ENCODE assay signal across 12 cellular contexts in the genomic region with DNA sequence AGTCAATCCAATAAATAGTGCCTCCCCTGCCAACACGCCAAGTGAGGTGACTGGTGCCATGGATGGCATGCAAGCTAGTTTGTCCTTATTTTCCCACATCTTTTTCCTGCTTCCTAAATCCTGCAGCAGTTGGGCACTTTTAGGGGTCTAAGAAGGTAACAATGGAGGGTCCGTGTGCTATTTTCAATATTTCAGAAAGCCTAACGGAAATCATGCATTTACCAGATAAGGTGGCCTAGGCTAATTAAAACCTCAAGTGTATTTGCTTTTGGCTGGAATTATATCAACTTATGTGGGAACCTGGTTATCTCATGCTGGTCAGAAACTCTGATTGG. TPM values are rescaled to one million over a fixed set of nuclear protein-coding genes. Genes with fewer than 3 reads are reported as not detected.
DNase-seq lines count a peak whose midpoint lies in the region; ATAC-seq lines count a peak whose summit lies in the region.
"Had no signal": no experiment of that assay in that cellular context is flagged by ENCODE, and none has a peak within 500 bp of the region (broad histone marks: within the 10 kb centered on the region; RNA-seq: fewer than 3 reads in every experiment).

No MANE protein-coding gene starts in this region.

- H3K27ac Mint-ChIP-seq in activated naive CD4-positive, alpha-beta T cell treated with anti-CD3 and anti-CD28 coated beads for 36 hours: peak overlapping the region; percentile 96
- H3K27ac Mint-ChIP-seq in activated T-helper 2 cell treated with anti-CD3 and anti-CD28 coated beads, Interferon-gamma antibody, Interleukin-2, Interleukin-4, amounts not matched to agents 10 μg/mL and 5 μg/mL and 100 μg/mL, durations not matched to agents 14 hours and 24 hours and 36 hours: peak overlapping the region; percentile 62
- H3K27ac Mint-ChIP-seq: endodermal cell had no signal

- H3K79me1 ChIP-seq in mesenchymal stem cell (replicated peaks; ENCODE audit: low read length, poor library complexity, severe bottlenecking): peaks cover 24% of the 10 kb centered on the region

- no peak for DNase-seq in activated naive CD4-positive, alpha-beta T cell treated with anti-CD3 and anti-CD28 coated beads for 36 hours
- DNase-seq in activated naive CD4-positive, alpha-beta T cell treated with anti-CD3 and anti-CD28 coated beads, Interleukin-2, amount 50 U/mL, for 16 hours: no peak
- DNase-seq in activated T-helper 2 cell treated with anti-CD3 and anti-CD28 coated beads, Interferon-gamma antibody, Interleukin-2, Interleukin-4, amounts not matched to agents 10 μg/mL and 5 μg/mL and 100 μg/mL, durations not matched to agents 14 hours and 24 hours and 36 hours (ENCODE audit: low spot score): no peak
- DNase-seq in mesenchymal stem cell: no peak
- no peak for DNase-seq in GM19238 (ENCODE audit: insufficient read length, low spot score)
- no peak for DNase-seq in SKM-1 (lab: John Stamatoyannopoulos, UW; ENCODE audit: unreplicated experiment)
- DNase-seq: NCI-H2171 treated with DMSO at 0.1 percent for 48 hours; stimulated activated CD8-positive, alpha-beta memory T cell treated with anti-CD3 and anti-CD28 coated beads, Interleukin-4, amount 100 ng/mL, for 48 hours had no signal

- no peaks in the 10 kb centered on the region for H3K9me3 ChIP-seq in mesenchymal stem cell (ENCODE audit: control insufficient read depth, low read length)
- H3K9me3 ChIP-seq in thymus (ENCODE audit: control insufficient read depth): no peaks in the 10 kb centered on the region

- ATAC-seq in HG03354 (IDR thresholded peaks at IDR 0.05; ENCODE audit: poor library complexity, severe bottlenecking, unreplicated experiment): no peak

- H3K27ac ChIP-seq in mesenchymal stem cell (ENCODE audit: low read length, poor library complexity, severe bottlenecking) (no peak overlapping the region), thymus (ENCODE audit: low read depth) (peak overlapping the region; percentile 88)

- no peak overlapping the region for H3K4me2 ChIP-seq in mesenchymal stem cell (ENCODE audit: low read length, poor library complexity, severe bottlenecking)

- no peak overlapping the region for H3K4me3 Mint-ChIP-seq in activated naive CD4-positive, alpha-beta T cell treated with anti-CD3 and anti-CD28 coated beads for 36 hours
- no peak overlapping the region for H3K4me3 Mint-ChIP-seq in activated T-helper 2 cell treated with anti-CD3 and anti-CD28 coated beads, Interferon-gamma antibody, Interleukin-2, Interleukin-4, amounts not matched to agents 10 μg/mL and 5 μg/mL and 100 μg/mL, durations not matched to agents 14 hours and 24 hours and 36 hours (ENCODE audit: low read depth)
- H3K4me3 Mint-ChIP-seq: endodermal cell had no signal

- intact Hi-C loops in activated naive CD4-positive, alpha-beta T cell treated with anti-CD3 and anti-CD28 coated beads for 36 hours (cut with micrococcal nuclease): loop anchor here (5.0 to 10.0 kb wide), 4 partner anchors 148 to 1923 kb away; a partner anchor contains a TSS
- intact Hi-C loops in activated T-helper 2 cell treated with anti-CD3 and anti-CD28 coated beads, Interferon-gamma antibody, Interleukin-2, Interleukin-4, amounts not matched to agents 10 μg/mL and 5 μg/mL and 100 μg/mL, durations not matched to agents 14 hours and 24 hours and 36 hours (cut with micrococcal nuclease): loop anchor here (5.0 kb wide), 1 partner anchor 83 kb away; a partner anchor contains a TSS

- peak overlapping the region in 1 of 2 experiments; percentile 54 for H3K18ac ChIP-seq in mesenchymal stem cell (ENCODE audit: low read depth in 1 of 2, low read length in 2 of 2)

- peak overlapping the region; percentile 76 to 79 for H2BK12ac ChIP-seq in mesenchymal stem cell (ENCODE audit: low read length in 2 of 2)

- H3K14ac ChIP-seq in mesenchymal stem cell (ENCODE audit: low read length in 2 of 2): no peak overlapping the region

- H2BK15ac ChIP-seq in mesenchymal stem cell (ENCODE audit: low read depth, poor library complexity, severe bottlenecking): no peak overlapping the region

- peaks cover 67% of the 10 kb centered on the region for H3K4me1 Mint-ChIP-seq in activated naive CD4-positive, alpha-beta T cell treated with anti-CD3 and anti-CD28 coated beads for 36 hours (ENCODE audit: low read depth)
- H3K4me1 Mint-ChIP-seq in activated T-helper 2 cell treated with anti-CD3 and anti-CD28 coated beads, Interferon-gamma antibody, Interleukin-2, Interleukin-4, amounts not matched to agents 10 μg/mL and 5 μg/mL and 100 μg/mL, durations not matched to agents 14 hours and 24 hours and 36 hours (ENCODE audit: low read depth): peaks cover 54% of the 10 kb centered on the region

- peak overlapping the region; percentile 75 for H3K9ac ChIP-seq in mesenchymal stem cell (ENCODE audit: low read length)

- H3K36me3 ChIP-seq in mesenchymal stem cell (ENCODE audit: control insufficient read depth in 1 of 2, insufficient read depth in 2 of 2, low read depth in 1 of 2, low read length in 2 of 2): peaks cover 17 to 23% of the 10 kb centered on the region in 2 experiments
- H3K36me3 ChIP-seq in thymus (ENCODE audit: control insufficient read depth, insufficient read depth): peaks cover 6% of the 10 kb centered on the region

- no peak overlapping the region for H2AFZ ChIP-seq in mesenchymal stem cell (ENCODE audit: low read depth, low read length)

- H4K8ac ChIP-seq in mesenchymal stem cell (ENCODE audit: low read length): peak overlapping the region; percentile 40

- no peak overlapping the region for H2AK5ac ChIP-seq in mesenchymal stem cell (ENCODE audit: low read length, severe bottlenecking)

- no peak overlapping the region for H2BK5ac ChIP-seq in mesenchymal stem cell (ENCODE audit: low read depth, low read length, poor library complexity, severe bottlenecking)

- H3K4me1 ChIP-seq in mesenchymal stem cell (ENCODE audit: control insufficient read depth, insufficient read depth, low read depth, low read length): peaks cover 35% of the 10 kb centered on the region
- peaks cover 52% of the 10 kb centered on the region for H3K4me1 ChIP-seq in thymus (ENCODE audit: control insufficient read depth, insufficient read depth, low read length)

- no peaks in the 10 kb centered on the region for H3K9me3 Mint-ChIP-seq in activated naive CD4-positive, alpha-beta T cell treated with anti-CD3 and anti-CD28 coated beads for 36 hours
- no peaks in the 10 kb centered on the region for H3K9me3 Mint-ChIP-seq in activated T-helper 2 cell treated with anti-CD3 and anti-CD28 coated beads, Interferon-gamma antibody, Interleukin-2, Interleukin-4, amounts not matched to agents 10 μg/mL and 5 μg/mL and 100 μg/mL, durations not matched to agents 14 hours and 24 hours and 36 hours
- H3K9me3 Mint-ChIP-seq: endodermal cell had no signal

- no peaks in the 10 kb centered on the region for H3K36me3 Mint-ChIP-seq in activated naive CD4-positive, alpha-beta T cell treated with anti-CD3 and anti-CD28 coated beads for 36 hours (ENCODE audit: low read depth)
- H3K36me3 Mint-ChIP-seq in activated T-helper 2 cell treated with anti-CD3 and anti-CD28 coated beads, Interferon-gamma antibody, Interleukin-2, Interleukin-4, amounts not matched to agents 10 μg/mL and 5 μg/mL and 100 μg/mL, durations not matched to agents 14 hours and 24 hours and 36 hours (ENCODE audit: low read depth): peaks cover 7% of the 10 kb centered on the region

- CTCF ChIA-PET in activated naive CD4-positive, alpha-beta T cell treated with anti-CD3 and anti-CD28 coated beads for 36 hours (lab: Charles Lee): interaction anchor here (1.4 to 14.5 kb wide), 4 partner anchors 13 to 26 kb away, joined by 5 to 257 read pairs (median 12); no protein-coding TSS in a partner anchor

- H2BK120ac ChIP-seq in mesenchymal stem cell (ENCODE audit: low read depth, low read length): no peak overlapping the region

- no peaks in the 10 kb centered on the region for H3K27me3 Mint-ChIP-seq in activated naive CD4-positive, alpha-beta T cell treated with anti-CD3 and anti-CD28 coated beads for 36 hours (ENCODE audit: low read depth)
- no peaks in the 10 kb centered on the region for H3K27me3 Mint-ChIP-seq in activated T-helper 2 cell treated with anti-CD3 and anti-CD28 coated beads, Interferon-gamma antibody, Interleukin-2, Interleukin-4, amounts not matched to agents 10 μg/mL and 5 μg/mL and 100 μg/mL, durations not matched to agents 14 hours and 24 hours and 36 hours (ENCODE audit: low read depth)

- H3K4me3 ChIP-seq in mesenchymal stem cell (ENCODE audit: insufficient read depth in 1 of 2, low read depth in 1 of 2, low read length in 2 of 2) (peak overlapping the region in 1 of 2 experiments; percentile 17), thymus (ENCODE audit: low read length) (no peak overlapping the region)

- 100% methylated on average over 3 of the region's 3 CpGs for WGBS in mesenchymal stem cell
- WGBS in thymus: 92% methylated on average over 3 of the region's 3 CpGs

- no peak overlapping the region for H3K23ac ChIP-seq in mesenchymal stem cell (ENCODE audit: low read length in 2 of 2)

- H4K91ac ChIP-seq in mesenchymal stem cell (ENCODE audit: low read length): peak overlapping the region; percentile 54

- peak overlapping the region in 1 of 2 experiments; percentile 73 for H3K4ac ChIP-seq in mesenchymal stem cell (ENCODE audit: low read depth in 1 of 2, low read length in 2 of 2)

- H3K27me3 ChIP-seq in mesenchymal stem cell (ENCODE audit: control insufficient read depth in 1 of 2, insufficient read depth in 1 of 2, low read length in 2 of 2) (no peaks in the 10 kb centered on the region), thymus (ENCODE audit: control insufficient read depth, insufficient read depth) (no peaks in the 10 kb centered on the region)

RNA-seq across cellular contexts. Expression of a gene that starts 4.9 kb away (rescaled TPM):
- 10 to 100 TPM; 17.9 to 18.4 TPM for total RNA-seq in activated naive CD4-positive, alpha-beta T cell treated with anti-CD3 and anti-CD28 coated beads for 36 hours
- 41.4 and 41.5 TPM in 2 replicates for total RNA-seq in activated T-helper 2 cell treated with anti-CD3 and anti-CD28 coated beads, Interferon-gamma antibody, Interleukin-2, Interleukin-4, amounts not matched to agents 10 μg/mL and 5 μg/mL and 100 μg/mL, durations not matched to agents 14 hours and 24 hours and 36 hours
- polyA plus RNA-seq in mesenchymal stem cell (2013, experiment 1 of 2): 248 TPM
- 244 TPM for polyA plus RNA-seq in mesenchymal stem cell (2013, experiment 2 of 2)
- 25.0 TPM for polyA plus RNA-seq in thymus

RNA-seq across cellular contexts. Expression of a gene that starts 29.6 kb away (rescaled TPM):
- 1 to 10 TPM in 1 of 2 experiments, under 1 TPM in 1; 0.93 to 1.1 TPM for total RNA-seq in activated naive CD4-positive, alpha-beta T cell treated with anti-CD3 and anti-CD28 coated beads for 36 hours
- 0.60 and 0.78 TPM in 2 replicates for total RNA-seq in activated T-helper 2 cell treated with anti-CD3 and anti-CD28 coated beads, Interferon-gamma antibody, Interleukin-2, Interleukin-4, amounts not matched to agents 10 μg/mL and 5 μg/mL and 100 μg/mL, durations not matched to agents 14 hours and 24 hours and 36 hours
- 16.2 TPM for polyA plus RNA-seq in mesenchymal stem cell (2013, experiment 1 of 2)
- polyA plus RNA-seq in mesenchymal stem cell (2013, experiment 2 of 2): 17.1 TPM
- polyA plus RNA-seq in thymus: 13.6 TPM

RNA-seq across cellular contexts. Expression of a gene that starts 49.9 kb away (rescaled TPM):
- total RNA-seq in activated naive CD4-positive, alpha-beta T cell treated with anti-CD3 and anti-CD28 coated beads for 36 hours: 1 to 10 TPM; 1.2 TPM
- total RNA-seq in activated T-helper 2 cell treated with anti-CD3 and anti-CD28 coated beads, Interferon-gamma antibody, Interleukin-2, Interleukin-4, amounts not matched to agents 10 μg/mL and 5 μg/mL and 100 μg/mL, durations not matched to agents 14 hours and 24 hours and 36 hours: 1.8 and 2.3 TPM in 2 replicates
- polyA plus RNA-seq in mesenchymal stem cell (2013, experiment 1 of 2): not detected
- not detected for polyA plus RNA-seq in mesenchymal stem cell (2013, experiment 2 of 2)
- polyA plus RNA-seq in thymus: 0.62 TPM
- total RNA-seq: endodermal cell, SK-MEL-5 had no signal

RNA-seq across cellular contexts. Expression of a gene that starts 59.2 kb away (rescaled TPM):
- total RNA-seq in activated naive CD4-positive, alpha-beta T cell treated with anti-CD3 and anti-CD28 coated beads for 36 hours: 1 to 10 TPM; 8.1 to 8.6 TPM
- 4.5 and 5.6 TPM in 2 replicates for total RNA-seq in activated T-helper 2 cell treated with anti-CD3 and anti-CD28 coated beads, Interferon-gamma antibody, Interleukin-2, Interleukin-4, amounts not matched to agents 10 μg/mL and 5 μg/mL and 100 μg/mL, durations not matched to agents 14 hours and 24 hours and 36 hours
- not detected for polyA plus RNA-seq in mesenchymal stem cell (2013, experiment 1 of 2)
- polyA plus RNA-seq in mesenchymal stem cell (2013, experiment 2 of 2): not detected
- 4.2 TPM for polyA plus RNA-seq in thymus
- total RNA-seq: endodermal cell, SK-MEL-5 had no signal
